Comparison of ENCODE assay signal across 1 cellular context in the genomic region with DNA sequence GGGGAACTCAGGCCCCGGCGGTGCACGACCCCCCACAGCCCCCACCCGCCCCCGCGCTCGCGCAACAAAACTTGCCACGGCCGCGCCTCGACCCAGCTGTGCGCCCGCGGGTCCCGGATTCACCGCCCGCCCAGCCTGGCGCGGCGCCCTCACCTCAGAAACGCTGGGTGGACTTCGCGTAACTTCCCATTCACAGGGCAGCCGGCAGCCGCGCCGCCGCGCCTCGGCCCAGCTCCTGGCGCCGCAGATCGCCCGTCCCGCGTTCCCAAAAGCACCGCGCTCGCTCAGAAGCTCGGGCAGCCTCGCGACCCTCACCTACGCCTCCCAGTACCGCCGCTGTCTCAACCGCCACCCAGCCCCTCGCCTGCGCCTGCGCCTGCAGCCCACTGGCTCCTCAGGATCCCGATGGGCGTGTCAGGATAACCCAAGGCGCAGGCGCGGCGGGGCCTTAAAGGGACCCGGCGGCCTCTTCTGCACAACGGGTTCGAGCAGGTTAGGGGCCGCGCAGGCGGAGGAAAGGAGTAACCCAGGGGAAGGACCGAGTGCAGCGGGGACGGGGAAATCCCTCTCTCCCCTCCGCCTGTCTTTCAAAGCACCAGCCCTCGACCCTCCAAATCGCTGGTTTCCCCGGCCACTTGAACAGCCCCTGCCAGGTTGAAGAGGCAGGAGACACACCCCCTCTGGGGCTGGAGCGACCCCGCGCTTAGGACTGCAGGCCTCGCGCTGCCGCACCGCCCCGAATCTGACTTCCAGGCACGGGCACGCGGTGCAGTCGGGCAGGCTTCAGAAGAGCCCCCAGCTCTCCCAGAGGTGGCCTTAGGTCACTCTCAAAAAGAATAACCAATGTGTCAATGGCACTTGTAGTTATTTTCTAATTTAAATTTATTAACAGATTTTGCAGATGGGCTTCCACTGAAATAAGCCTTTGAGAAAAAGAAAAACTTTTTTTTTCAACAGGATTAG.
TF ChIP-seq lines count a peak whose summit lies in the region.

NBPF1 (minus strand) TSS at position 380 of the 963 bp plus-strand sequence.

TF ChIP-seq in K562, 482 proteins besides CTCF, POLR2A, EP300 and RAD21 (continued from another document):
- TF ChIP-seq ZBTB26 (CRISPR knock-in tag; IDR thresholded peaks at IDR 0.05) (peak; percentile 91), ERF (CRISPR knock-in tag; IDR thresholded peaks at IDR 0.05) (peak; percentile 97), KLF10 (CRISPR knock-in tag; IDR thresholded peaks at IDR 0.05) (no peak), RUNX1 (IDR thresholded peaks at IDR 0.05; ENCODE audit: low read depth) (no peak), ZNF121 (CRISPR knock-in tag; conservative IDR thresholded peaks at IDR 0.05) (no peak), ELF2 (CRISPR knock-in tag; IDR thresholded peaks at IDR 0.05) (peak; percentile 83), GATAD2B (IDR thresholded peaks at IDR 0.05; ENCODE audit: borderline replicate concordance) (no peak), ZNF282 (CRISPR knock-in tag; IDR thresholded peaks at IDR 0.05) (no peak), TGIF2 (CRISPR knock-in tag; IDR thresholded peaks at IDR 0.05) (no peak), RNF2 (IDR thresholded peaks at IDR 0.05) (no peak), HLTF (IDR thresholded peaks at IDR 0.05) (no peak), MTA1 (IDR thresholded peaks at IDR 0.05; ENCODE audit: borderline replicate concordance) (no peak), SMAD2 (IDR thresholded peaks at IDR 0.05; ENCODE audit: low read depth, low read length) (no peak), KLF13 (tag; IDR thresholded peaks at IDR 0.05; ENCODE audit: borderline replicate concordance, low read depth) (peak; percentile 99), THRAP3 (IDR thresholded peaks at IDR 0.05; ENCODE audit: borderline replicate concordance) (no peak), HDAC2 (IDR thresholded peaks at IDR 0.05) (no peak), STAG1 (CRISPR knock-in tag; IDR thresholded peaks at IDR 0.05; ENCODE audit: borderline replicate concordance) (no peak)
- TF ChIP-seq, protein P1, sequence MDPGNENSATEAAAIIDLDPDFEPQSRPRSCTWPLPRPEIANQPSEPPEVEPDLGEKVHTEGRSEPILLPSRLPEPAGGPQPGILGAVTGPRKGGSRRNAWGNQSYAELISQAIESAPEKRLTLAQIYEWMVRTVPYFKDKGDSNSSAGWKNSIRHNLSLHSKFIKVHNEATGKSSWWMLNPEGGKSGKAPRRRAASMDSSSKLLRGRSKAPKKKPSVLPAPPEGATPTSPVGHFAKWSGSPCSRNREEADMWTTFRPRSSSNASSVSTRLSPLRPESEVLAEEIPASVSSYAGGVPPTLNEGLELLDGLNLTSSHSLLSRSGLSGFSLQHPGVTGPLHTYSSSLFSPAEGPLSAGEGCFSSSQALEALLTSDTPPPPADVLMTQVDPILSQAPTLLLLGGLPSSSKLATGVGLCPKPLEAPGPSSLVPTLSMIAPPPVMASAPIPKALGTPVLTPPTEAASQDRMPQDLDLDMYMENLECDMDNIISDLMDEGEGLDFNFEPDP (CRISPR knock-in tag; IDR thresholded peaks at IDR 0.05) = peak; percentile 91; the same call in 1 of the 2 replicates
- TF ChIP-seq, protein P2, sequence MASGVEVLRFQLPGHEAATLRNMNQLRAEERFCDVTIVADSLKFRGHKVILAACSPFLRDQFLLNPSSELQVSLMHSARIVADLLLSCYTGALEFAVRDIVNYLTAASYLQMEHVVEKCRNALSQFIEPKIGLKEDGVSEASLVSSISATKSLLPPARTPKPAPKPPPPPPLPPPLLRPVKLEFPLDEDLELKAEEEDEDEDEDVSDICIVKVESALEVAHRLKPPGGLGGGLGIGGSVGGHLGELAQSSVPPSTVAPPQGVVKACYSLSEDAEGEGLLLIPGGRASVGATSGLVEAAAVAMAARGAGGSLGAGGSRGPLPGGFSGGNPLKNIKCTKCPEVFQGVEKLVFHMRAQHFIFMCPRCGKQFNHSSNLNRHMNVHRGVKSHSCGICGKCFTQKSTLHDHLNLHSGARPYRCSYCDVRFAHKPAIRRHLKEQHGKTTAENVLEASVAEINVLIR (CRISPR knock-in tag; IDR thresholded peaks at IDR 0.05) = no peak
- TF ChIP-seq, protein P3, sequence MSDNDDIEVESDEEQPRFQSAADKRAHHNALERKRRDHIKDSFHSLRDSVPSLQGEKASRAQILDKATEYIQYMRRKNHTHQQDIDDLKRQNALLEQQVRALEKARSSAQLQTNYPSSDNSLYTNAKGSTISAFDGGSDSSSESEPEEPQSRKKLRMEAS (CRISPR knock-in tag; IDR thresholded peaks at IDR 0.05) = peak; percentile 94
- TF ChIP-seq, protein P4, sequence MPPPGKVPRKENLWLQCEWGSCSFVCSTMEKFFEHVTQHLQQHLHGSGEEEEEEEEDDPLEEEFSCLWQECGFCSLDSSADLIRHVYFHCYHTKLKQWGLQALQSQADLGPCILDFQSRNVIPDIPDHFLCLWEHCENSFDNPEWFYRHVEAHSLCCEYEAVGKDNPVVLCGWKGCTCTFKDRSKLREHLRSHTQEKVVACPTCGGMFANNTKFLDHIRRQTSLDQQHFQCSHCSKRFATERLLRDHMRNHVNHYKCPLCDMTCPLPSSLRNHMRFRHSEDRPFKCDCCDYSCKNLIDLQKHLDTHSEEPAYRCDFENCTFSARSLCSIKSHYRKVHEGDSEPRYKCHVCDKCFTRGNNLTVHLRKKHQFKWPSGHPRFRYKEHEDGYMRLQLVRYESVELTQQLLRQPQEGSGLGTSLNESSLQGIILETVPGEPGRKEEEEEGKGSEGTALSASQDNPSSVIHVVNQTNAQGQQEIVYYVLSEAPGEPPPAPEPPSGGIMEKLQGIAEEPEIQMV (tag; conservative IDR thresholded peaks at IDR 0.05; ENCODE audit: low read depth) = no peak
